In the genomic region with DNA sequence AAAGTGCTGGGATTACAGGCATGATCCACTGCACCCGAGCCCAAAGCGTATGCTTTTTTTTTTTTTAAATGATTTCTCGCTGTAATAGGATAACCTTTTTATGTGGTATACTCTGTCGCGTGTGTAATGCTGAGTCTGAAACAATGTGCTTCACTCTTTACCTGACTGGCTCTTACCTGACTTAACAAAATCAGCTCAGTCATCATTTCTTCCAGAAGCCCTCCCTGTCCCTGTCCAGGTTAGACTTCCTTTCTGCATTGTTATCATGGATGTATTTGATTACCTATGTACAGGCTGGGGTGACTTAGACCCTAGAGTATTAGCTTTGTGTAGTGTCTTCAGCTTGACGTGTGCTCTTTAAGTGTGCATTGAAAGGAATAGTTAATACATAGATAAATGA, we compare ENCODE assay signal across 1 cellular context.
TF ChIP-seq lines count a peak whose summit lies in the region.

No MANE protein-coding gene starts in this region.

TF ChIP-seq in HepG2, 621 proteins besides CTCF, POLR2A, EP300 and RAD21 (continued from another document):
- peak; percentile 90 for TF ChIP-seq MAFF (IDR thresholded peaks at IDR 0.05; ENCODE audit: low read depth, low read length)
- peak; percentile 91 to 92 for TF ChIP-seq MAFK (conservative IDR thresholded peaks at IDR 0.05 in 1 of 2, IDR thresholded peaks at IDR 0.05 in 1 of 2; ENCODE audit: low read length in 2 of 2)
- TF ChIP-seq HHEX (CRISPR knock-in tag; IDR thresholded peaks at IDR 0.05): no peak
